In genomic region chr2:73109796-73110540, GRCh38 we compare ENCODE assay signal across 14 cellular contexts. TPM values are rescaled to one million over a fixed set of nuclear protein-coding genes. Genes with fewer than 3 reads are reported as not detected.
DNase-seq lines count a peak whose midpoint lies in the region; ATAC-seq and TF ChIP-seq lines count a peak whose summit lies in the region.
"Had no signal": no experiment of that assay in that cellular context is flagged by ENCODE, and none has a peak within 500 bp of the region (broad histone marks: within the 10 kb centered on the region; RNA-seq: fewer than 3 reads in every experiment).

No MANE protein-coding gene starts in this region.

- H3K9me2 ChIP-seq in SK-N-SH (no peaks in the 10 kb centered on the region), hepatocyte (replicated peaks; ENCODE audit: insufficient read depth) (no peaks in the 10 kb centered on the region)

- H3K79me2 ChIP-seq in SK-N-SH (ENCODE audit: insufficient read depth) = peaks cover 76% of the 10 kb centered on the region
- H3K79me2 ChIP-seq in hepatocyte = peaks cover 75% of the 10 kb centered on the region

- H3K4me2 ChIP-seq in SK-N-SH = peak overlapping the region; percentile 98
- H3K4me2 ChIP-seq in hepatocyte = peak overlapping the region; percentile 95

- in situ Hi-C loops in astrocyte of the cerebellum (cut with HindIII; ENCODE audit: low sequenced_read_pairs) = no loop called here

- H3K9me3 ChIP-seq in SK-N-SH (no peaks in the 10 kb centered on the region), hepatocyte (ENCODE audit: low read depth) (no peaks in the 10 kb centered on the region), suprapubic skin (no peaks in the 10 kb centered on the region)
- H3K9me3 ChIP-seq: body of pancreas had no signal

- TF ChIP-seq EP300 in SK-N-SH (IDR thresholded peaks at IDR 0.05; ENCODE audit: borderline replicate concordance in 1 of 2, low read depth in 1 of 2, low read length in 1 of 2) (no peak), suprapubic skin (IDR thresholded peaks at IDR 0.05) (no peak)

- H3K4me1 ChIP-seq in SK-N-SH (ENCODE audit: control insufficient read depth in 1 of 2, insufficient read depth in 2 of 2, low read depth in 1 of 2, low read length in 1 of 2) (peaks cover 6 to 52% of the 10 kb centered on the region in 2 experiments; a peak in 3 of 4 replicates), hepatocyte (ENCODE audit: insufficient read depth) (peaks cover 23% of the 10 kb centered on the region), suprapubic skin (peaks cover 62% of the 10 kb centered on the region)

- no peak overlapping the region for H3K9ac ChIP-seq in SK-N-SH

- H3K27me3 ChIP-seq in SK-N-SH (ENCODE audit: insufficient read depth) = no peaks in the 10 kb centered on the region
- no peaks in the 10 kb centered on the region for H3K27me3 ChIP-seq in hepatocyte
- H3K27me3 ChIP-seq in suprapubic skin = no peaks in the 10 kb centered on the region
- H3K27me3 ChIP-seq: body of pancreas had no signal

- WGBS in SK-N-SH (ENCODE audit: low lambda C conversion rate) = 80% methylated on average over 4 of the region's 4 CpGs
- 93% methylated on average over 4 of the region's 4 CpGs for WGBS in hepatocyte (ENCODE audit: low lambda C conversion rate, missing lambda C conversion rate)
- 87% methylated on average over 4 of the region's 4 CpGs for whole genome bisulfite sequencing in suprapubic skin

- CTCF ChIA-PET in SK-N-SH (lab: Yijun Ruan, JAX) = interaction anchor here (0.9 to 10.6 kb wide), 9 partner anchors 11 to 117 kb away, joined by 3 to 88 read pairs (median 4); no protein-coding TSS in a partner anchor

- TF ChIP-seq RAD21 in SK-N-SH (IDR thresholded peaks at IDR 0.05; ENCODE audit: low read length) = no peak

- H4K20me1 ChIP-seq in SK-N-SH (ENCODE audit: insufficient read depth) (peaks cover 70% of the 10 kb centered on the region), hepatocyte (ENCODE audit: insufficient read depth, poor library complexity, severe bottlenecking) (peaks cover 56% of the 10 kb centered on the region)

- H3K36me3 ChIP-seq in SK-N-SH (replicated peaks in 1 of 2; ENCODE audit: control insufficient read depth in 1 of 2, insufficient read depth in 2 of 2, low read length in 1 of 2) = no peaks in the 10 kb centered on the region
- no peaks in the 10 kb centered on the region for H3K36me3 ChIP-seq in hepatocyte (replicated peaks; ENCODE audit: insufficient read depth, low read depth)
- H3K36me3 ChIP-seq in suprapubic skin = no peaks in the 10 kb centered on the region

- no peak for DNase-seq in SK-N-SH
- DNase-seq in astrocyte of the cerebellum (ENCODE audit: low read depth) = no peak
- no peak for DNase-seq in hepatocyte (ENCODE audit: low spot score)
- no peak for DNase-seq in suprapubic skin (ENCODE audit: low spot score in 2 of 2)
- no peak for DNase-seq in stimulated activated CD8-positive, alpha-beta memory T cell treated with anti-CD3 and anti-CD28 coated beads, Interleukin-4, amount 100 ng/mL, for 48 hours
- no peak for DNase-seq in cerebellar cortex (ENCODE audit: low spot score)
- DNase-seq: body of pancreas, GF-D8, immature natural killer cell, NCI-H1417, NCI-H446 had no signal

- H3F3A ChIP-seq in SK-N-SH (replicated peaks; ENCODE audit: insufficient read depth) = peaks cover 14% of the 10 kb centered on the region

- ATAC-seq in SK-N-SH treated with all-trans-retinoic acid at 6 μM for 48 hours (no peak), esophagus mucosa (no peak)
- ATAC-seq: body of pancreas had no signal

- 0 out of 4 replicates have a peak overlapping the region, but pooled peaks of 1 of the 2 experiments have one; percentile 86 for H3K27ac ChIP-seq in SK-N-SH (ENCODE audit: low read depth in 2 of 2, low read length in 1 of 2)
- peak overlapping the region; percentile 99 for H3K27ac ChIP-seq in hepatocyte
- peak overlapping the region; percentile 89 for H3K27ac ChIP-seq in suprapubic skin
- H3K27ac ChIP-seq: 22Rv1 had no signal

- POLR2A ChIA-PET in SK-N-SH (lab: Yijun Ruan, JAX) = no interaction called here

- TF ChIP-seq CTCF in SK-N-SH (IDR thresholded peaks at IDR 0.05) (no peak), astrocyte of the cerebellum (IDR thresholded peaks at IDR 0.05; ENCODE audit: low read depth, low read length, missing control alignments) (no peak), hepatocyte (IDR thresholded peaks at IDR 0.05; ENCODE audit: poor library complexity) (no peak), suprapubic skin (IDR thresholded peaks at IDR 0.05) (no peak)

- no peak for TF ChIP-seq POLR2A in suprapubic skin (IDR thresholded peaks at IDR 0.05)

- no peak overlapping the region for H2AFZ ChIP-seq in SK-N-SH (ENCODE audit: low read depth)
- H2AFZ ChIP-seq in hepatocyte = no peak overlapping the region

- H3K4me3 ChIP-seq in SK-N-SH (ENCODE audit: low read depth in 2 of 2, low read length in 1 of 2) (no peak overlapping the region), astrocyte of the cerebellum (ENCODE audit: low read depth, low read length) (peak overlapping the region; percentile 68), hepatocyte (no peak overlapping the region), suprapubic skin (peak overlapping the region; percentile 90)
- H3K4me3 ChIP-seq: body of pancreas had no signal

TF ChIP-seq in SK-N-SH, 30 proteins besides CTCF, POLR2A, EP300 and RAD21:
- TF ChIP-seq RFX5 (IDR thresholded peaks at IDR 0.05; ENCODE audit: low read length) (no peak), SMC3 (IDR thresholded peaks at IDR 0.05; ENCODE audit: low read depth, low read length) (no peak), NFIC (IDR thresholded peaks at IDR 0.05; ENCODE audit: borderline replicate concordance) (no peak), YY1 (IDR thresholded peaks at IDR 0.05; ENCODE audit: low read depth) (no peak)

TF ChIP-seq in SK-N-SH treated with all-trans-retinoic acid at 6 μM for 48 hours, 23 proteins besides CTCF, POLR2A, EP300 and RAD21 (continues in another document):
- TF ChIP-seq ZNF70 (CRISPR knock-in tag; IDR thresholded peaks at IDR 0.05) = no peak
- no peak for TF ChIP-seq SNAI2 (CRISPR knock-in tag; IDR thresholded peaks at IDR 0.05)
- no peak for TF ChIP-seq RARB (CRISPR knock-in tag; IDR thresholded peaks at IDR 0.05)
- no peak for TF ChIP-seq ARNTL (CRISPR knock-in tag; IDR thresholded peaks at IDR 0.05; ENCODE audit: borderline replicate concordance, low read depth)
- TF ChIP-seq PATZ1 (CRISPR knock-in tag; IDR thresholded peaks at IDR 0.05; ENCODE audit: borderline replicate concordance) = no peak
- TF ChIP-seq CREB5 (CRISPR knock-in tag; IDR thresholded peaks at IDR 0.05; ENCODE audit: low read depth) = no peak
- TF ChIP-seq BACH2 (CRISPR knock-in tag; IDR thresholded peaks at IDR 0.05; ENCODE audit: borderline replicate concordance) = no peak
- TF ChIP-seq TOX (CRISPR knock-in tag; IDR thresholded peaks at IDR 0.05; ENCODE audit: borderline replicate concordance) = no peak
- no peak for TF ChIP-seq ZC3H10 (CRISPR knock-in tag; IDR thresholded peaks at IDR 0.05)
- TF ChIP-seq CSDC2 (CRISPR knock-in tag; IDR thresholded peaks at IDR 0.05) = no peak

RNA-seq across cellular contexts. Expression of gene RAB11FIP5, which starts 2.8 kb away (rescaled TPM):
- 16.4 and 17.1 TPM in 2 replicates for polyA plus RNA-seq in SK-N-SH (2012; rRNA removed)
- 12.4 and 17.2 TPM in 2 replicates for polyA plus RNA-seq in SK-N-SH (2012; cell fraction: cytosol; rRNA removed)
- 19.9 and 24.8 TPM in 2 replicates for polyA plus RNA-seq in SK-N-SH (2012; cell fraction: nucleus; rRNA removed)
- 33.7 and 34.7 TPM in 2 replicates for total RNA-seq in hepatocyte
- polyA plus RNA-seq in hepatocyte = 31.1 and 33.5 TPM in 2 replicates
- 10 to 100 TPM; 24.9 to 39.5 (median 29.1) TPM for total RNA-seq in suprapubic skin
- 10.4 TPM for total RNA-seq in esophagus mucosa

RNA-seq across cellular contexts. Expression of gene SFXN5, which starts 38.5 kb away (rescaled TPM):
- polyA plus RNA-seq in SK-N-SH (2012; rRNA removed) (9.9 and 11.0 TPM in 2 replicates), hepatocyte (25.8 and 26.1 TPM in 2 replicates)
- polyA plus RNA-seq in SK-N-SH (2012; cell fraction: cytosol; rRNA removed) = 4.5 and 6.4 TPM in 2 replicates
- polyA plus RNA-seq in SK-N-SH (2012; cell fraction: nucleus; rRNA removed) = 36.2 and 48.1 TPM in 2 replicates
- total RNA-seq in hepatocyte (25.7 and 34.6 TPM in 2 replicates), suprapubic skin (10 to 100 TPM; 11.9 to 25.7 (median 18.8) TPM), esophagus mucosa (12.2 TPM)

Comparison
In these comparisons a context has a peak if more than half of its experiments do, and no peak if none do; other contexts are left out.
1. H3K4me3 ChIP-seq: peak in astrocyte of the cerebellum (single experiment) and suprapubic skin (single experiment); none in SK-N-SH (0 of 2) and hepatocyte (single experiment).